Comparison of ENCODE assay signal across 8 cellular contexts in the genomic region with DNA sequence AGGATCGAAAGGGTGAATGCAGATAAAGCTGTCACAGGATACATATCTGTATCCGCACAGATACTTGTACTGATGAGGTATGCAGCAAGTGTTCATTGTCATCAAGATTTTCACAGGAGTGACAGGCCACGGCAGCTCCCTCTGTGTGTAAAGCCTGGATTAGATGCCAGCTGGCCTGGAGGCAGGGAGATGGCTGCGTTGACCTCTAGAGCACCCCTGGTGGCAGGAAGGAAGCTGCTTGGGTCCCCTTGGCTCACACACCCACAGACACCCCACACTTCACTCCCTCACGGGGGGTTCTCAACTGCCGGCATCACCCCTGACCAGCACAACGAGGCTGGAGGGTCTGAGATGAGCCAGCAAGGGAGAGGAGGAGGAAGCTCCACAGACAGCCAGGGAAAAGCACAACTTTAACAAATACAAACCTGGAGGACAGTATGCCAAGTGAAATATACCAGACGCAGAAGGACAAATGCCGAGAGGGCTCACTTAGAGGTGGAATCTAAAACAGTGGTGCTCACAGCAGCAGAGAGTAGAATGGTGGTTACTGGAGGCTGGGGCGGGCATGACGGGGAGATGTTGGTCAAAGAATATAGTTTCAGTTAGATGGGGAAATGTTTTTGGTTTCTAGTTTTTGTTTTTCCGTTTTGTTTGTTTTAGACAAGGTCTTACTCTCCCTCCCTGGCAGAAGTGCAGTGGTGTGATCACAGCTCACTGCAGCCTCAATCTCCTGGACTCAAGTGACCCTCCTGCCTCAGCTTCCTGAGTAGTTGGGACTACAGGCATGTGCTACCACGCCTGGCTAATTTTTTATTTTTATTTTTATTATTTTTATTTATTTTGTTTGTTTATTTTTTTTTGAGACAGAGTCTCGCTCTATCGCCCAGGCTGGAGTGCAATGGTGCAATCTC. TPM values are rescaled to one million over a fixed set of nuclear protein-coding genes. Genes with fewer than 3 reads are reported as not detected.
DNase-seq lines count a peak whose midpoint lies in the region; ATAC-seq, FAIRE-seq and TF ChIP-seq lines count a peak whose summit lies in the region.

No MANE protein-coding gene starts in this region.

- peaks cover 3% of the 10 kb centered on the region for H3K4me1 ChIP-seq in endodermal cell (ENCODE audit: control insufficient read depth, insufficient read depth, low read length)
- peaks cover 18 to 42% (median 26%) of the 10 kb centered on the region in 3 donors for H3K4me1 ChIP-seq in pancreas

- H3K4me3 Mint-ChIP-seq in endodermal cell: no peak overlapping the region

- no peaks in the 10 kb centered on the region for H3K9me3 ChIP-seq in endodermal cell (ENCODE audit: control insufficient read depth, low read length)
- no peaks in the 10 kb centered on the region for H3K9me3 ChIP-seq in pancreas

- intact Hi-C loops in pancreas (cut with DNase I): no loop called here

- H3K36me3 Mint-ChIP-seq in endodermal cell (ENCODE audit: low read depth): peaks cover 58% of the 10 kb centered on the region

- FAIRE-seq in pancreas (lab: Jason Lieb, UNC): no peak

- DNase-seq in G401 (ENCODE audit: low spot score) (peak; percentile 22), MV-4-11 (lab: John Stamatoyannopoulos, UW) (peak; percentile 9), endodermal cell (peak; percentile 72), pancreas (peak in 4 of 6 donors; percentile 30 to 56 (median 36)), NCI-H187 treated with DMSO at 0.1 percent for 48 hours (lab: John Stamatoyannopoulos, UW) (no peak), activated T-cell treated with anti-CD3 and anti-CD28 coated beads for 4 hours (no peak)

- H3K27ac Mint-ChIP-seq in endodermal cell: peak overlapping the region; percentile 59

- no peaks in the 10 kb centered on the region for H3K27me3 Mint-ChIP-seq in endodermal cell (ENCODE audit: insufficient read depth)

- H3K27me3 ChIP-seq in endodermal cell (ENCODE audit: control insufficient read depth, insufficient read depth, low read length, poor library complexity, severe bottlenecking): no peaks in the 10 kb centered on the region
- H3K27me3 ChIP-seq in pancreas: no peaks in the 10 kb centered on the region

- ATAC-seq in pancreas (peak; percentile 14 to 43 (median 30)), GM18511 (IDR thresholded peaks at IDR 0.05; ENCODE audit: unreplicated experiment) (no peak), HG03139 (IDR thresholded peaks at IDR 0.05; ENCODE audit: unreplicated experiment) (no peak)

- WGBS in endodermal cell (ENCODE audit: insufficient coverage in 1 of 2, insufficient read length in 1 of 2), 2 experiments: 88 to 94% methylated on average over 7 to 14 of the region's 15 CpGs
- 58 to 59% methylated on average over 15 of the region's 15 CpGs for WGBS in pancreas, 2 donors

- peaks cover 26% of the 10 kb centered on the region for H3K36me3 ChIP-seq in endodermal cell (ENCODE audit: control insufficient read depth, insufficient read depth, low read length)
- H3K36me3 ChIP-seq in pancreas: no peaks in the 10 kb centered on the region

- H3K9ac ChIP-seq in endodermal cell (ENCODE audit: extremely low read depth, low read length, poor library complexity, severe bottlenecking): no peak overlapping the region

- H3K4me3 ChIP-seq in endodermal cell (ENCODE audit: low read length): no peak overlapping the region
- H3K4me3 ChIP-seq in pancreas: no peak overlapping the region

- TF ChIP-seq CTCF in endodermal cell (conservative IDR thresholded peaks at IDR 0.05): peak; percentile 79
- TF ChIP-seq CTCF in pancreas (IDR thresholded peaks at IDR 0.05): peak in 1 of 4 donors; percentile 9

- in situ Hi-C loops in G401 (cut with HindIII; ENCODE audit: low sequenced_read_pairs): no loop called here

- no peak overlapping the region for H3K27ac ChIP-seq in endodermal cell (ENCODE audit: low read depth, low read length)
- peak overlapping the region in 1 of 4 donors; percentile 36 for H3K27ac ChIP-seq in pancreas

- peaks cover 6% of the 10 kb centered on the region for H3K4me1 Mint-ChIP-seq in endodermal cell

- H3K9me3 Mint-ChIP-seq in endodermal cell: no peaks in the 10 kb centered on the region

RNA-seq across cellular contexts. Expression of a gene that starts 45.7 kb away (rescaled TPM):
- total RNA-seq in G401 (2014; rRNA removed; shearing (Covaris generic)): 34.3 and 35.9 TPM in 2 replicates
- total RNA-seq in endodermal cell: 10 to 100 TPM; 35.7 to 82.5 TPM
- polyA plus RNA-seq in endodermal cell (2013, experiment 1 of 2): 18.6 TPM
- 17.4 TPM for polyA plus RNA-seq in endodermal cell (2013, experiment 2 of 2)
- 10 to 100 TPM; 22.6 to 43.8 (median 31.0) TPM for total RNA-seq in pancreas
- polyA plus RNA-seq in pancreas: 10 to 100 TPM; 17.4 to 30.3 TPM

Comparison
In these comparisons a context has a peak if more than half of its experiments do, and no peak if none do; other contexts are left out.
1. DNase-seq: peak in G401 (single experiment), MV-4-11 (single experiment), endodermal cell (single experiment) and pancreas (4 of 6); none in NCI-H187 treated with DMSO at 0.1 percent for 48 hours (single experiment) and activated T-cell treated with anti-CD3 and anti-CD28 coated beads for 4 hours (single experiment).
2. ATAC-seq: peak in pancreas (4 of 4); none in GM18511 (single experiment) and HG03139 (single experiment).